8 cellular contexts compared by ENCODE assay signal in genomic region chr1:78650114-78650513, GRCh38. TPM values are rescaled to one million over a fixed set of nuclear protein-coding genes. Genes with fewer than 3 reads are reported as not detected.
A peak's percentile ranks its signal among the peaks of the same experiment; 100 is the strongest.
DNase-seq lines count a peak whose midpoint lies in the region; ATAC-seq and TF ChIP-seq lines count a peak whose summit lies in the region.

No MANE protein-coding gene starts in this region.

- peak overlapping the region; percentile 82 to 93 (median 92) for H3K4me3 Mint-ChIP-seq in CD4-positive, CD25-positive, alpha-beta regulatory T cell
- H3K4me3 Mint-ChIP-seq in MCF 10A (ENCODE audit: unreplicated experiment) (no peak overlapping the region), natural killer cell (peak overlapping the region; percentile 89)

- intact Hi-C loops in MCF 10A (cut with micrococcal nuclease), result no loop called here
- intact Hi-C loops in natural killer cell (cut with micrococcal nuclease), result no loop called here

- peak in 1 of 3 donors; percentile 10 for DNase-seq in CD4-positive, CD25-positive, alpha-beta regulatory T cell
- no peak for DNase-seq in MCF 10A (ENCODE audit: unreplicated experiment)
- no peak for DNase-seq in natural killer cell
- no peak for DNase-seq in AG08396 (ENCODE audit: low spot score)
- DNase-seq in activated CD4-positive, CD25-positive, alpha-beta regulatory T cell (lab: John Stamatoyannopoulos, UW), result no peak
- DNase-seq in dedifferentiated amniotic fluid mesenchymal stem cell (ENCODE audit: extremely low spot score), result no peak

- peaks cover 0 to 11% (median 4%) of the 10 kb centered on the region in 7 donors for H3K9me3 Mint-ChIP-seq in CD4-positive, CD25-positive, alpha-beta regulatory T cell
- H3K9me3 Mint-ChIP-seq in MCF 10A (ENCODE audit: unreplicated experiment), result no peaks in the 10 kb centered on the region
- H3K9me3 Mint-ChIP-seq in natural killer cell, result no peaks in the 10 kb centered on the region

- peaks cover 10 to 66% (median 54%) of the 10 kb centered on the region in 4 donors for H3K4me1 Mint-ChIP-seq in CD4-positive, CD25-positive, alpha-beta regulatory T cell
- H3K4me1 Mint-ChIP-seq in MCF 10A (ENCODE audit: insufficient read depth, unreplicated experiment) (no peaks in the 10 kb centered on the region), natural killer cell (peaks cover 68 to 79% of the 10 kb centered on the region in 2 donors)

- no peaks in the 10 kb centered on the region for H3K27me3 Mint-ChIP-seq in CD4-positive, CD25-positive, alpha-beta regulatory T cell
- no peaks in the 10 kb centered on the region for H3K27me3 Mint-ChIP-seq in MCF 10A (ENCODE audit: insufficient read depth, unreplicated experiment)
- no peaks in the 10 kb centered on the region for H3K27me3 Mint-ChIP-seq in natural killer cell (ENCODE audit: low read depth in 2 of 2)

- H3K36me3 ChIP-seq in CD4-positive, CD25-positive, alpha-beta regulatory T cell (ENCODE audit: control insufficient read depth, insufficient read depth, low read length), result peaks cover 3% of the 10 kb centered on the region

- H3K4me1 ChIP-seq in CD4-positive, CD25-positive, alpha-beta regulatory T cell (ENCODE audit: control insufficient read depth, insufficient read depth, low read length, poor library complexity, severe bottlenecking), result peaks cover 34% of the 10 kb centered on the region

- CTCF ChIA-PET in MCF 10A (lab: Yijun Ruan, JAX), result interaction anchor here (0.7 to 1.2 kb wide), 3 partner anchors 24 to 33 kb away, joined by 3 to 4 read pairs (median 3); no protein-coding TSS in a partner anchor

- H3K27ac ChIP-seq in CD4-positive, CD25-positive, alpha-beta regulatory T cell (ENCODE audit: insufficient read depth, low read length, poor library complexity, severe bottlenecking), result peak overlapping the region; percentile 65

- peak overlapping the region; percentile 74 to 95 (median 88) for H3K27ac Mint-ChIP-seq in CD4-positive, CD25-positive, alpha-beta regulatory T cell
- H3K27ac Mint-ChIP-seq in MCF 10A (ENCODE audit: low read depth, unreplicated experiment) (no peak overlapping the region), natural killer cell (peak overlapping the region; percentile 84 to 87)

- peaks cover 6% of the 10 kb centered on the region for H3K36me3 Mint-ChIP-seq in CD4-positive, CD25-positive, alpha-beta regulatory T cell
- H3K36me3 Mint-ChIP-seq in MCF 10A (ENCODE audit: insufficient read depth, unreplicated experiment), result peaks cover 6% of the 10 kb centered on the region
- no peaks in the 10 kb centered on the region for H3K36me3 Mint-ChIP-seq in natural killer cell

- BruUV-seq in MCF 10A (replicated peaks; lab: Mats Ljungman, UMichigan), result TSS peak; percentile 60

- H3K4me3 ChIP-seq in CD4-positive, CD25-positive, alpha-beta regulatory T cell (ENCODE audit: low read depth, low read length), result peak overlapping the region; percentile 92

- no peaks in the 10 kb centered on the region for H3K27me3 ChIP-seq in CD4-positive, CD25-positive, alpha-beta regulatory T cell (ENCODE audit: control insufficient read depth, insufficient read depth, low read length)

- TF ChIP-seq CTCF in MCF 10A (IDR thresholded peaks at IDR 0.05; ENCODE audit: unreplicated experiment), result no peak
- no peak for TF ChIP-seq CTCF in natural killer cell (IDR thresholded peaks at IDR 0.05)

- peaks cover 0 to 5% of the 10 kb centered on the region in 2 experiments for H3K9me3 ChIP-seq in CD4-positive, CD25-positive, alpha-beta regulatory T cell (ENCODE audit: control insufficient read depth in 2 of 2, low read length in 2 of 2)

- POLR2A ChIA-PET in MCF 10A (lab: Yijun Ruan, JAX), result interaction anchor here (1.0 to 1.3 kb wide), 5 partner anchors 12 to 30 kb away, joined by 3 to 19 read pairs (median 4); partner anchors contain the start of gene IFI44L

- no peak for ATAC-seq in CD4-positive, CD25-positive, alpha-beta regulatory T cell (ENCODE audit: low read depth in 2 of 2)
- ATAC-seq in HG03159 (IDR thresholded peaks at IDR 0.05; ENCODE audit: unreplicated experiment) (peak; percentile 26), natural killer cell (peak in 1 of 3 donors; percentile 21), HG03439 (IDR thresholded peaks at IDR 0.05; ENCODE audit: unreplicated experiment) (no peak)

RNA-seq across cellular contexts. Expression of gene IFI44, which starts 0.5 kb away (rescaled TPM):
- total RNA-seq in CD4-positive, CD25-positive, alpha-beta regulatory T cell, result 53.9 TPM
- polyA plus RNA-seq in CD4-positive, CD25-positive, alpha-beta regulatory T cell, result 10 to 100 TPM; 10.2 to 31.4 (median 19.4) TPM
- total RNA-seq in MCF 10A (2022) (7.5 and 7.7 TPM in 2 replicates), natural killer cell (10 to 100 TPM; 34.6 to 60.2 (median 35.5) TPM)

RNA-seq across cellular contexts. Expression of gene IFI44L, which starts 29.9 kb away (rescaled TPM):
- 19.1 TPM for total RNA-seq in CD4-positive, CD25-positive, alpha-beta regulatory T cell
- 1 to 10 TPM; 1.4 to 8.2 (median 3.6) TPM for polyA plus RNA-seq in CD4-positive, CD25-positive, alpha-beta regulatory T cell
- 8.0 and 11.9 TPM in 2 replicates for total RNA-seq in MCF 10A (2022)
- 10 to 100 TPM in 1 of 3 donors, 1 to 10 TPM in 2; 5.2 to 12.6 (median 6.7) TPM for total RNA-seq in natural killer cell
